ENCODE assay signal across 1 cellular context in the genomic region with DNA sequence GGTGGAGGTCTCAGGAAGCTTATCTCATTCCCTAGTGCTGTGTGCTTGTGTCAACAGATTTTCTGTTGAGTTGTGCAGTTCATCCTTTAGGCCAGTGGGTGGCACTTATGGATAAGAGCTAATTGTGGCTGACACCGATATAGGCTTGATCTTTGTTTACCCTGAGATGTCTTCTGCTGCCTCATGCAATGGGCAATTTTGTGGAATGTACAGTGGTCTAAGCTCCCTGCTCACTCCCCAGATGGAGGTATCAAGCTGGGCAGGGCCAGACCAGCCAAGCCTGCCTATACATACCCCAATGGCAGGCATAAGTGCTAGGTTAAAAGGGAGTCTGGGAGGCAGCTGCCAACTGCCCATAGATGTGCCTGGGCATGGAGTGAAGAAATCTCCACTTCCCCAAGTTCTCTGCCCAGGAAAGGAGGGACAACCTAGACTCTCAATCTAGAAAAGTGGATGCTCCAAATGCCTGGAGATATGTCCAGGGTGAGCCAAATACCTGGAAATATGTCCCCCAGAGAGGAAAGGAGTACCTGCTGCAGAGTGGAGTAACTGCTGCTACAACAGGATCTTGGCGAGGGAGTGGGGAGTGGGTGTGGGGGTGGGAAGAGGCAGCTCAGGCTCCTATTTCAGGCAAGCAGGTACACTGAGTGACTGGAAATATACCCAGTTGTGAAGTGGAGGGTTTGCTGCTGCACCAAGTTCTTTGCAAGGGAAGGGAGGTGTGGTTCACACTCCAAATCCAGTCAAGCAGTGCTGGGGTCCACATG.
TF ChIP-seq lines count a peak whose summit lies in the region.

No MANE protein-coding gene starts in this region.

TF ChIP-seq in HepG2, 621 proteins besides CTCF, POLR2A, EP300 and RAD21 (continued from another document and continues in another):
- TF ChIP-seq, protein P1, sequence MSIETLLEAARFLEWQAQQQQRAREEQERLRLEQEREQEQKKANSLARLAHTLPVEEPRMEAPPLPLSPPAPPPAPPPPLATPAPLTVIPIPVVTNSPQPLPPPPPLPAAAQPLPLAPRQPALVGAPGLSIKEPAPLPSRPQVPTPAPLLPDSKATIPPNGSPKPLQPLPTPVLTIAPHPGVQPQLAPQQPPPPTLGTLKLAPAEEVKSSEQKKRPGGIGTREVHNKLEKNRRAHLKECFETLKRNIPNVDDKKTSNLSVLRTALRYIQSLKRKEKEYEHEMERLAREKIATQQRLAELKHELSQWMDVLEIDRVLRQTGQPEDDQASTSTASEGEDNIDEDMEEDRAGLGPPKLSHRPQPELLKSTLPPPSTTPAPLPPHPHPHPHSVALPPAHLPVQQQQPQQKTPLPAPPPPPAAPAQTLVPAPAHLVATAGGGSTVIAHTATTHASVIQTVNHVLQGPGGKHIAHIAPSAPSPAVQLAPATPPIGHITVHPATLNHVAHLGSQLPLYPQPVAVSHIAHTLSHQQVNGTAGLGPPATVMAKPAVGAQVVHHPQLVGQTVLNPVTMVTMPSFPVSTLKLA (IDR thresholded peaks at IDR 0.05) = no peak
- TF ChIP-seq ZNF234 (CRISPR knock-in tag; conservative IDR thresholded peaks at IDR 0.05) (no peak), ERF (CRISPR knock-in tag; IDR thresholded peaks at IDR 0.05) (0 out of 2 replicates have a peak, but pooled peaks have one; percentile 41), PHF20 (CRISPR knock-in tag; IDR thresholded peaks at IDR 0.05) (peak; percentile 24; the same call in 1 of the 2 replicates), PCBP1 (IDR thresholded peaks at IDR 0.05; ENCODE audit: borderline replicate concordance, low read depth, low read length) (no peak), MIXL1 (CRISPR knock-in tag; IDR thresholded peaks at IDR 0.05) (peak; percentile 87), ZSCAN21 (CRISPR knock-in tag; IDR thresholded peaks at IDR 0.05; ENCODE audit: borderline replicate concordance) (peak; percentile 45; the same call in 1 of the 2 replicates), HOXD1 (CRISPR knock-in tag; IDR thresholded peaks at IDR 0.05) (no peak), KDM4B (CRISPR knock-in tag; IDR thresholded peaks at IDR 0.05) (0 out of 2 replicates have a peak, but pooled peaks have one; percentile 62), ZFP36L1 (CRISPR knock-in tag; IDR thresholded peaks at IDR 0.05) (no peak), FOSL2 (CRISPR knock-in tag; IDR thresholded peaks at IDR 0.05) (no peak), ISX (CRISPR knock-in tag; conservative IDR thresholded peaks at IDR 0.05) (no peak), ZNF451 (CRISPR knock-in tag; IDR thresholded peaks at IDR 0.05) (no peak), NFYB (CRISPR knock-in tag; IDR thresholded peaks at IDR 0.05) (no peak), ZKSCAN8 (CRISPR knock-in tag; IDR thresholded peaks at IDR 0.05; ENCODE audit: borderline replicate concordance) (no peak; the same call in 1 of the 2 replicates), NFKBIZ (CRISPR knock-in tag; IDR thresholded peaks at IDR 0.05) (no peak), SMARCC2 (IDR thresholded peaks at IDR 0.05) (no peak), RELA (CRISPR knock-in tag; IDR thresholded peaks at IDR 0.05) (no peak), TRIM24 (CRISPR knock-in tag; IDR thresholded peaks at IDR 0.05) (no peak), ZNF460 (CRISPR knock-in tag; IDR thresholded peaks at IDR 0.05; ENCODE audit: borderline replicate concordance) (no peak), SALL2 (CRISPR knock-in tag; IDR thresholded peaks at IDR 0.05) (no peak), ZNF747 (CRISPR knock-in tag; IDR thresholded peaks at IDR 0.05; ENCODE audit: borderline replicate concordance) (no peak), ZEB1 (IDR thresholded peaks at IDR 0.05; ENCODE audit: insufficient replicate concordance, low read depth) (no peak), KAT8 (CRISPR knock-in tag; IDR thresholded peaks at IDR 0.05) (peak; percentile 57; the same call in 1 of the 2 replicates), ZNF446 (CRISPR knock-in tag; IDR thresholded peaks at IDR 0.05) (no peak), CBX5 (CRISPR knock-in tag; IDR thresholded peaks at IDR 0.05; ENCODE audit: borderline replicate concordance) (no peak), ZNF775 (CRISPR knock-in tag; IDR thresholded peaks at IDR 0.05; ENCODE audit: borderline replicate concordance) (no peak), TBX2 (CRISPR knock-in tag; IDR thresholded peaks at IDR 0.05; ENCODE audit: borderline replicate concordance) (peak; percentile 16; the same call in 1 of the 2 replicates), PCBP2 (optimal IDR thresholded peaks at IDR 0.05; ENCODE audit: low read depth, low read length, poor library complexity, severe bottlenecking) (no peak), KAT2B (IDR thresholded peaks at IDR 0.05; ENCODE audit: borderline replicate concordance, low read depth, low read length) (no peak), ZNF7 (CRISPR knock-in tag; IDR thresholded peaks at IDR 0.05) (no peak), ZNF207 (IDR thresholded peaks at IDR 0.05; ENCODE audit: borderline replicate concordance) (no peak), ZSCAN12 (CRISPR knock-in tag; IDR thresholded peaks at IDR 0.05) (no peak), NFYC (CRISPR knock-in tag; IDR thresholded peaks at IDR 0.05) (no peak), SOX5 (CRISPR knock-in tag; IDR thresholded peaks at IDR 0.05; ENCODE audit: borderline replicate concordance) (0 out of 2 replicates have a peak, but pooled peaks have one; percentile 45), SETDB1 (CRISPR knock-in tag; IDR thresholded peaks at IDR 0.05; ENCODE audit: borderline replicate concordance) (no peak), ZFYVE20 (CRISPR knock-in tag; IDR thresholded peaks at IDR 0.05; ENCODE audit: borderline replicate concordance, low read depth) (no peak), ZNF510 (CRISPR knock-in tag; IDR thresholded peaks at IDR 0.05; ENCODE audit: low read depth) (0 out of 2 replicates have a peak, but pooled peaks have one; percentile 48)
- TF ChIP-seq, protein P2, sequence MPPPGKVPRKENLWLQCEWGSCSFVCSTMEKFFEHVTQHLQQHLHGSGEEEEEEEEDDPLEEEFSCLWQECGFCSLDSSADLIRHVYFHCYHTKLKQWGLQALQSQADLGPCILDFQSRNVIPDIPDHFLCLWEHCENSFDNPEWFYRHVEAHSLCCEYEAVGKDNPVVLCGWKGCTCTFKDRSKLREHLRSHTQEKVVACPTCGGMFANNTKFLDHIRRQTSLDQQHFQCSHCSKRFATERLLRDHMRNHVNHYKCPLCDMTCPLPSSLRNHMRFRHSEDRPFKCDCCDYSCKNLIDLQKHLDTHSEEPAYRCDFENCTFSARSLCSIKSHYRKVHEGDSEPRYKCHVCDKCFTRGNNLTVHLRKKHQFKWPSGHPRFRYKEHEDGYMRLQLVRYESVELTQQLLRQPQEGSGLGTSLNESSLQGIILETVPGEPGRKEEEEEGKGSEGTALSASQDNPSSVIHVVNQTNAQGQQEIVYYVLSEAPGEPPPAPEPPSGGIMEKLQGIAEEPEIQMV (CRISPR knock-in tag; IDR thresholded peaks at IDR 0.05; ENCODE audit: low read depth) = 0 out of 2 replicates have a peak, but pooled peaks have one; percentile 62
- TF ChIP-seq, protein P3, sequence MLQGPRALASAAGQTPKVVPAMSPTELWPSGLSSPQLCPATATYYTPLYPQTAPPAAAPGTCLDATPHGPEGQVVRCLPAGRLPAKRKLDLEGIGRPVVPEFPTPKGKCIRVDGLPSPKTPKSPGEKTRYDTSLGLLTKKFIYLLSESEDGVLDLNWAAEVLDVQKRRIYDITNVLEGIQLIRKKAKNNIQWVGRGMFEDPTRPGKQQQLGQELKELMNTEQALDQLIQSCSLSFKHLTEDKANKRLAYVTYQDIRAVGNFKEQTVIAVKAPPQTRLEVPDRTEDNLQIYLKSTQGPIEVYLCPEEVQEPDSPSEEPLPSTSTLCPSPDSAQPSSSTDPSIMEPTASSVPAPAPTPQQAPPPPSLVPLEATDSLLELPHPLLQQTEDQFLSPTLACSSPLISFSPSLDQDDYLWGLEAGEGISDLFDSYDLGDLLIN (CRISPR knock-in tag; IDR thresholded peaks at IDR 0.05; ENCODE audit: borderline replicate concordance) = no peak
- TF ChIP-seq, protein P4, sequence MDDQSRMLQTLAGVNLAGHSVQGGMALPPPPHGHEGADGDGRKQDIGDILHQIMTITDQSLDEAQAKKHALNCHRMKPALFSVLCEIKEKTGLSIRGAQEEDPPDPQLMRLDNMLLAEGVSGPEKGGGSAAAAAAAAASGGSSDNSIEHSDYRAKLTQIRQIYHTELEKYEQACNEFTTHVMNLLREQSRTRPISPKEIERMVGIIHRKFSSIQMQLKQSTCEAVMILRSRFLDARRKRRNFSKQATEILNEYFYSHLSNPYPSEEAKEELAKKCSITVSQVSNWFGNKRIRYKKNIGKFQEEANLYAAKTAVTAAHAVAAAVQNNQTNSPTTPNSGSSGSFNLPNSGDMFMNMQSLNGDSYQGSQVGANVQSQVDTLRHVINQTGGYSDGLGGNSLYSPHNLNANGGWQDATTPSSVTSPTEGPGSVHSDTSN (CRISPR knock-in tag; IDR thresholded peaks at IDR 0.05; ENCODE audit: borderline replicate concordance) = no peak
- TF ChIP-seq, protein P5, sequence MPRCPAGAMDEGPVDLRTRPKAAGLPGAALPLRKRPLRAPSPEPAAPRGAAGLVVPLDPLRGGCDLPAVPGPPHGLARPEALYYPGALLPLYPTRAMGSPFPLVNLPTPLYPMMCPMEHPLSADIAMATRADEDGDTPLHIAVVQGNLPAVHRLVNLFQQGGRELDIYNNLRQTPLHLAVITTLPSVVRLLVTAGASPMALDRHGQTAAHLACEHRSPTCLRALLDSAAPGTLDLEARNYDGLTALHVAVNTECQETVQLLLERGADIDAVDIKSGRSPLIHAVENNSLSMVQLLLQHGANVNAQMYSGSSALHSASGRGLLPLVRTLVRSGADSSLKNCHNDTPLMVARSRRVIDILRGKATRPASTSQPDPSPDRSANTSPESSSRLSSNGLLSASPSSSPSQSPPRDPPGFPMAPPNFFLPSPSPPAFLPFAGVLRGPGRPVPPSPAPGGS (CRISPR knock-in tag; IDR thresholded peaks at IDR 0.05) = no peak
- TF ChIP-seq, protein P6, sequence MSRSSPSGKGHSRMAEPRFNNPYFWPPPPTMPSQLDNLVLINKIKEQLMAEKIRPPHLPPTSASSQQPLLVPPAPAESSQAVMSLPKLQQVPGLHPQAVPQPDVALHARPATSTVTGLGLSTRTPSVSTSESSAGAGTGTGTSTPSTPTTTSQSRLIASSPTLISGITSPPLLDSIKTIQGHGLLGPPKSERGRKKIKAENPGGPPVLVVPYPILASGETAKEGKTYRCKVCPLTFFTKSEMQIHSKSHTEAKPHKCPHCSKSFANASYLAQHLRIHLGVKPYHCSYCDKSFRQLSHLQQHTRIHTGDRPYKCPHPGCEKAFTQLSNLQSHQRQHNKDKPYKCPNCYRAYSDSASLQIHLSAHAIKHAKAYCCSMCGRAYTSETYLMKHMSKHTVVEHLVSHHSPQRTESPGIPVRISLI (CRISPR knock-in tag; IDR thresholded peaks at IDR 0.05; ENCODE audit: borderline replicate concordance) = no peak
- TF ChIP-seq, protein P7, sequence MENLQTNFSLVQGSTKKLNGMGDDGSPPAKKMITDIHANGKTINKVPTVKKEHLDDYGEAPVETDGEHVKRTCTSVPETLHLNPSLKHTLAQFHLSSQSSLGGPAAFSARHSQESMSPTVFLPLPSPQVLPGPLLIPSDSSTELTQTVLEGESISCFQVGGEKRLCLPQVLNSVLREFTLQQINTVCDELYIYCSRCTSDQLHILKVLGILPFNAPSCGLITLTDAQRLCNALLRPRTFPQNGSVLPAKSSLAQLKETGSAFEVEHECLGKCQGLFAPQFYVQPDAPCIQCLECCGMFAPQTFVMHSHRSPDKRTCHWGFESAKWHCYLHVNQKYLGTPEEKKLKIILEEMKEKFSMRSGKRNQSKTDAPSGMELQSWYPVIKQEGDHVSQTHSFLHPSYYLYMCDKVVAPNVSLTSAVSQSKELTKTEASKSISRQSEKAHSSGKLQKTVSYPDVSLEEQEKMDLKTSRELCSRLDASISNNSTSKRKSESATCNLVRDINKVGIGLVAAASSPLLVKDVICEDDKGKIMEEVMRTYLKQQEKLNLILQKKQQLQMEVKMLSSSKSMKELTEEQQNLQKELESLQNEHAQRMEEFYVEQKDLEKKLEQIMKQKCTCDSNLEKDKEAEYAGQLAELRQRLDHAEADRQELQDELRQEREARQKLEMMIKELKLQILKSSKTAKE (CRISPR knock-in tag; IDR thresholded peaks at IDR 0.05; ENCODE audit: borderline replicate concordance) = no peak
- TF ChIP-seq, protein P8, sequence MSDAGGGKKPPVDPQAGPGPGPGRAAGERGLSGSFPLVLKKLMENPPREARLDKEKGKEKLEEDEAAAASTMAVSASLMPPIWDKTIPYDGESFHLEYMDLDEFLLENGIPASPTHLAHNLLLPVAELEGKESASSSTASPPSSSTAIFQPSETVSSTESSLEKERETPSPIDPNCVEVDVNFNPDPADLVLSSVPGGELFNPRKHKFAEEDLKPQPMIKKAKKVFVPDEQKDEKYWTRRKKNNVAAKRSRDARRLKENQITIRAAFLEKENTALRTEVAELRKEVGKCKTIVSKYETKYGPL (CRISPR knock-in tag; IDR thresholded peaks at IDR 0.05) = no peak
- TF ChIP-seq, protein P9, sequence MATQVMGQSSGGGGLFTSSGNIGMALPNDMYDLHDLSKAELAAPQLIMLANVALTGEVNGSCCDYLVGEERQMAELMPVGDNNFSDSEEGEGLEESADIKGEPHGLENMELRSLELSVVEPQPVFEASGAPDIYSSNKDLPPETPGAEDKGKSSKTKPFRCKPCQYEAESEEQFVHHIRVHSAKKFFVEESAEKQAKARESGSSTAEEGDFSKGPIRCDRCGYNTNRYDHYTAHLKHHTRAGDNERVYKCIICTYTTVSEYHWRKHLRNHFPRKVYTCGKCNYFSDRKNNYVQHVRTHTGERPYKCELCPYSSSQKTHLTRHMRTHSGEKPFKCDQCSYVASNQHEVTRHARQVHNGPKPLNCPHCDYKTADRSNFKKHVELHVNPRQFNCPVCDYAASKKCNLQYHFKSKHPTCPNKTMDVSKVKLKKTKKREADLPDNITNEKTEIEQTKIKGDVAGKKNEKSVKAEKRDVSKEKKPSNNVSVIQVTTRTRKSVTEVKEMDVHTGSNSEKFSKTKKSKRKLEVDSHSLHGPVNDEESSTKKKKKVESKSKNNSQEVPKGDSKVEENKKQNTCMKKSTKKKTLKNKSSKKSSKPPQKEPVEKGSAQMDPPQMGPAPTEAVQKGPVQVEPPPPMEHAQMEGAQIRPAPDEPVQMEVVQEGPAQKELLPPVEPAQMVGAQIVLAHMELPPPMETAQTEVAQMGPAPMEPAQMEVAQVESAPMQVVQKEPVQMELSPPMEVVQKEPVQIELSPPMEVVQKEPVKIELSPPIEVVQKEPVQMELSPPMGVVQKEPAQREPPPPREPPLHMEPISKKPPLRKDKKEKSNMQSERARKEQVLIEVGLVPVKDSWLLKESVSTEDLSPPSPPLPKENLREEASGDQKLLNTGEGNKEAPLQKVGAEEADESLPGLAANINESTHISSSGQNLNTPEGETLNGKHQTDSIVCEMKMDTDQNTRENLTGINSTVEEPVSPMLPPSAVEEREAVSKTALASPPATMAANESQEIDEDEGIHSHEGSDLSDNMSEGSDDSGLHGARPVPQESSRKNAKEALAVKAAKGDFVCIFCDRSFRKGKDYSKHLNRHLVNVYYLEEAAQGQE (IDR thresholded peaks at IDR 0.05; ENCODE audit: borderline replicate concordance in 1 of 2, low read depth in 1 of 2, low read length in 2 of 2) = no peak
- TF ChIP-seq, protein P10, sequence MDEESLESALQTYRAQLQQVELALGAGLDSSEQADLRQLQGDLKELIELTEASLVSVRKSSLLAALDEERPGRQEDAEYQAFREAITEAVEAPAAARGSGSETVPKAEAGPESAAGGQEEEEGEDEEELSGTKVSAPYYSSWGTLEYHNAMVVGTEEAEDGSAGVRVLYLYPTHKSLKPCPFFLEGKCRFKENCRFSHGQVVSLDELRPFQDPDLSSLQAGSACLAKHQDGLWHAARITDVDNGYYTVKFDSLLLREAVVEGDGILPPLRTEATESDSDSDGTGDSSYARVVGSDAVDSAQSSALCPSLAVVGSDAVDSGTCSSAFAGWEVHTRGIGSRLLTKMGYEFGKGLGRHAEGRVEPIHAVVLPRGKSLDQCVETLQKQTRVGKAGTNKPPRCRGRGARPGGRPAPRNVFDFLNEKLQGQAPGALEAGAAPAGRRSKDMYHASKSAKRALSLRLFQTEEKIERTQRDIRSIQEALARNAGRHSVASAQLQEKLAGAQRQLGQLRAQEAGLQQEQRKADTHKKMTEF (CRISPR knock-in tag; IDR thresholded peaks at IDR 0.05) = 0 out of 2 replicates have a peak, but pooled peaks have one; percentile 35
